Comparison of ENCODE assay signal across 1 cellular context in genomic region chr11:96311120-96311568, GRCh38.
A peak's percentile ranks its signal among the peaks of the same experiment; 100 is the strongest.
TF ChIP-seq lines count a peak whose summit lies in the region.

No MANE protein-coding gene starts in this region.

TF ChIP-seq in SK-N-SH, 30 proteins besides CTCF, POLR2A, EP300 and RAD21 (continued from another document):
- TF ChIP-seq MAX (IDR thresholded peaks at IDR 0.05; ENCODE audit: low read depth) (peak; percentile 61; the same call in 1 of the 2 replicates), CHD2 (IDR thresholded peaks at IDR 0.05; ENCODE audit: low read length, partially characterized antibody) (no peak), TEAD4 (IDR thresholded peaks at IDR 0.05; ENCODE audit: borderline replicate concordance, insufficient read depth) (peak; percentile 70; the same call in 1 of the 2 replicates), NFIC (IDR thresholded peaks at IDR 0.05; ENCODE audit: borderline replicate concordance) (peak; percentile 91), PBX3 (IDR thresholded peaks at IDR 0.05) (peak; percentile 77; the same call in 1 of the 2 replicates), JUND (IDR thresholded peaks at IDR 0.05) (peak; percentile 46), EZH2phosphoT487 (IDR thresholded peaks at IDR 0.05; ENCODE audit: borderline replicate concordance, low read depth) (no peak), FOSL2 (IDR thresholded peaks at IDR 0.05; ENCODE audit: borderline replicate concordance, low read depth) (peak; percentile 24; the same call in 1 of the 2 replicates), USF1 (IDR thresholded peaks at IDR 0.05; ENCODE audit: borderline replicate concordance, low read depth) (peak; percentile 67; the same call in 1 of the 2 replicates), TCF12 (IDR thresholded peaks at IDR 0.05) (peak; percentile 91), MEF2A (IDR thresholded peaks at IDR 0.05; ENCODE audit: borderline replicate concordance, low read depth) (no peak)
